ENCODE assay signal across 2 cellular contexts in the genomic region with DNA sequence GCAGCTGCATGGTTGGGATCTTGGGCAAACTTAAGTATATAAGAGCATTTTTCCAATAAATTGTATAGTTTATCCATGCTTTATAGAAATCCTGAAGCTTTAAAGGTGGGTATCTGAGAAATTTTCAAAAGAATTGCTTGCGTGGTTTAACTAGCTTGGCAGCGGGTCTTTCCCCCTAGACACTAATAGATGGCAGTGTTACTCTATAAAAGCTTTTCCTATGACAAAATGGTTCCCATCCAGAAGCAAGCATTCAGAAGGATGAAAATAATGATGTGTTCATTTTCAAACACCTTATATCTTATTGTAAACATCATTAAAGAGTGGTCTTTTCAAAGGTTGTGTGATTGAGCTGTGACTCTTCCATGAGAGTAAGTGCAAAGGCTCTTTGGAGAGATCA.
TF ChIP-seq lines count a peak whose summit lies in the region.

No MANE protein-coding gene starts in this region.

TF ChIP-seq in SK-N-SH, 30 proteins besides CTCF, POLR2A, EP300 and RAD21 (continued from another document):
- TF ChIP-seq, protein P1, sequence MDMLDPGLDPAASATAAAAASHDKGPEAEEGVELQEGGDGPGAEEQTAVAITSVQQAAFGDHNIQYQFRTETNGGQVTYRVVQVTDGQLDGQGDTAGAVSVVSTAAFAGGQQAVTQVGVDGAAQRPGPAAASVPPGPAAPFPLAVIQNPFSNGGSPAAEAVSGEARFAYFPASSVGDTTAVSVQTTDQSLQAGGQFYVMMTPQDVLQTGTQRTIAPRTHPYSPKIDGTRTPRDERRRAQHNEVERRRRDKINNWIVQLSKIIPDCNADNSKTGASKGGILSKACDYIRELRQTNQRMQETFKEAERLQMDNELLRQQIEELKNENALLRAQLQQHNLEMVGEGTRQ (IDR thresholded peaks at IDR 0.05; ENCODE audit: borderline replicate concordance, low read depth, low read length) = no peak
- TF ChIP-seq NFIC (IDR thresholded peaks at IDR 0.05; ENCODE audit: borderline replicate concordance) (no peak), SIN3A (IDR thresholded peaks at IDR 0.05; ENCODE audit: borderline replicate concordance, low read depth, low read length) (no peak), YY1 (IDR thresholded peaks at IDR 0.05; ENCODE audit: low read depth) (no peak), RCOR1 (IDR thresholded peaks at IDR 0.05; ENCODE audit: low read length) (no peak), NRF1 (IDR thresholded peaks at IDR 0.05; ENCODE audit: low read depth, low read length) (no peak), GABPA (IDR thresholded peaks at IDR 0.05; ENCODE audit: low read depth) (no peak), FOSL2 (IDR thresholded peaks at IDR 0.05; ENCODE audit: borderline replicate concordance, low read depth) (no peak), POLR2AphosphoS5 (IDR thresholded peaks at IDR 0.05; ENCODE audit: low read depth, low read length) (no peak), EZH2phosphoT487 (IDR thresholded peaks at IDR 0.05; ENCODE audit: borderline replicate concordance, low read depth) (no peak)
- TF ChIP-seq, protein P2, sequence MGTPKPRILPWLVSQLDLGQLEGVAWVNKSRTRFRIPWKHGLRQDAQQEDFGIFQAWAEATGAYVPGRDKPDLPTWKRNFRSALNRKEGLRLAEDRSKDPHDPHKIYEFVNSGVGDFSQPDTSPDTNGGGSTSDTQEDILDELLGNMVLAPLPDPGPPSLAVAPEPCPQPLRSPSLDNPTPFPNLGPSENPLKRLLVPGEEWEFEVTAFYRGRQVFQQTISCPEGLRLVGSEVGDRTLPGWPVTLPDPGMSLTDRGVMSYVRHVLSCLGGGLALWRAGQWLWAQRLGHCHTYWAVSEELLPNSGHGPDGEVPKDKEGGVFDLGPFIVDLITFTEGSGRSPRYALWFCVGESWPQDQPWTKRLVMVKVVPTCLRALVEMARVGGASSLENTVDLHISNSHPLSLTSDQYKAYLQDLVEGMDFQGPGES (IDR thresholded peaks at IDR 0.05; ENCODE audit: low read depth, low read length) = no peak
TF ChIP-seq in SK-N-SH: peak in this region for 0.

TF ChIP-seq in SK-N-SH treated with all-trans-retinoic acid at 6 μM for 48 hours, 23 proteins besides CTCF, POLR2A, EP300 and RAD21:
- TF ChIP-seq, protein P3, sequence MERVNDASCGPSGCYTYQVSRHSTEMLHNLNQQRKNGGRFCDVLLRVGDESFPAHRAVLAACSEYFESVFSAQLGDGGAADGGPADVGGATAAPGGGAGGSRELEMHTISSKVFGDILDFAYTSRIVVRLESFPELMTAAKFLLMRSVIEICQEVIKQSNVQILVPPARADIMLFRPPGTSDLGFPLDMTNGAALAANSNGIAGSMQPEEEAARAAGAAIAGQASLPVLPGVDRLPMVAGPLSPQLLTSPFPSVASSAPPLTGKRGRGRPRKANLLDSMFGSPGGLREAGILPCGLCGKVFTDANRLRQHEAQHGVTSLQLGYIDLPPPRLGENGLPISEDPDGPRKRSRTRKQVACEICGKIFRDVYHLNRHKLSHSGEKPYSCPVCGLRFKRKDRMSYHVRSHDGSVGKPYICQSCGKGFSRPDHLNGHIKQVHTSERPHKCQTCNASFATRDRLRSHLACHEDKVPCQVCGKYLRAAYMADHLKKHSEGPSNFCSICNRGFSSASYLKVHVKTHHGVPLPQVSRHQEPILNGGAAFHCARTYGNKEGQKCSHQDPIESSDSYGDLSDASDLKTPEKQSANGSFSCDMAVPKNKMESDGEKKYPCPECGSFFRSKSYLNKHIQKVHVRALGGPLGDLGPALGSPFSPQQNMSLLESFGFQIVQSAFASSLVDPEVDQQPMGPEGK (CRISPR knock-in tag; IDR thresholded peaks at IDR 0.05; ENCODE audit: borderline replicate concordance) = no peak
- no peak for TF ChIP-seq TOX (CRISPR knock-in tag; IDR thresholded peaks at IDR 0.05; ENCODE audit: borderline replicate concordance)
- TF ChIP-seq ZNF70 (CRISPR knock-in tag; IDR thresholded peaks at IDR 0.05) = no peak
- no peak for TF ChIP-seq ZFP3 (CRISPR knock-in tag; IDR thresholded peaks at IDR 0.05)
- no peak for TF ChIP-seq BACH2 (CRISPR knock-in tag; IDR thresholded peaks at IDR 0.05; ENCODE audit: borderline replicate concordance)
- no peak for TF ChIP-seq ISL1 (CRISPR knock-in tag; IDR thresholded peaks at IDR 0.05)
- no peak for TF ChIP-seq CSDC2 (CRISPR knock-in tag; IDR thresholded peaks at IDR 0.05)
- no peak for TF ChIP-seq ARNTL (CRISPR knock-in tag; IDR thresholded peaks at IDR 0.05; ENCODE audit: borderline replicate concordance, low read depth)
- TF ChIP-seq, protein P4, sequence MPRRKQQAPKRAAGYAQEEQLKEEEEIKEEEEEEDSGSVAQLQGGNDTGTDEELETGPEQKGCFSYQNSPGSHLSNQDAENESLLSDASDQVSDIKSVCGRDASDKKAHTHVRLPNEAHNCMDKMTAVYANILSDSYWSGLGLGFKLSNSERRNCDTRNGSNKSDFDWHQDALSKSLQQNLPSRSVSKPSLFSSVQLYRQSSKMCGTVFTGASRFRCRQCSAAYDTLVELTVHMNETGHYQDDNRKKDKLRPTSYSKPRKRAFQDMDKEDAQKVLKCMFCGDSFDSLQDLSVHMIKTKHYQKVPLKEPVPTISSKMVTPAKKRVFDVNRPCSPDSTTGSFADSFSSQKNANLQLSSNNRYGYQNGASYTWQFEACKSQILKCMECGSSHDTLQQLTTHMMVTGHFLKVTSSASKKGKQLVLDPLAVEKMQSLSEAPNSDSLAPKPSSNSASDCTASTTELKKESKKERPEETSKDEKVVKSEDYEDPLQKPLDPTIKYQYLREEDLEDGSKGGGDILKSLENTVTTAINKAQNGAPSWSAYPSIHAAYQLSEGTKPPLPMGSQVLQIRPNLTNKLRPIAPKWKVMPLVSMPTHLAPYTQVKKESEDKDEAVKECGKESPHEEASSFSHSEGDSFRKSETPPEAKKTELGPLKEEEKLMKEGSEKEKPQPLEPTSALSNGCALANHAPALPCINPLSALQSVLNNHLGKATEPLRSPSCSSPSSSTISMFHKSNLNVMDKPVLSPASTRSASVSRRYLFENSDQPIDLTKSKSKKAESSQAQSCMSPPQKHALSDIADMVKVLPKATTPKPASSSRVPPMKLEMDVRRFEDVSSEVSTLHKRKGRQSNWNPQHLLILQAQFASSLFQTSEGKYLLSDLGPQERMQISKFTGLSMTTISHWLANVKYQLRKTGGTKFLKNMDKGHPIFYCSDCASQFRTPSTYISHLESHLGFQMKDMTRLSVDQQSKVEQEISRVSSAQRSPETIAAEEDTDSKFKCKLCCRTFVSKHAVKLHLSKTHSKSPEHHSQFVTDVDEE (CRISPR knock-in tag; IDR thresholded peaks at IDR 0.05) = no peak
- no peak for TF ChIP-seq SNAI2 (CRISPR knock-in tag; IDR thresholded peaks at IDR 0.05)
- TF ChIP-seq ESRRG (CRISPR knock-in tag; IDR thresholded peaks at IDR 0.05) = no peak
- TF ChIP-seq, protein P5, sequence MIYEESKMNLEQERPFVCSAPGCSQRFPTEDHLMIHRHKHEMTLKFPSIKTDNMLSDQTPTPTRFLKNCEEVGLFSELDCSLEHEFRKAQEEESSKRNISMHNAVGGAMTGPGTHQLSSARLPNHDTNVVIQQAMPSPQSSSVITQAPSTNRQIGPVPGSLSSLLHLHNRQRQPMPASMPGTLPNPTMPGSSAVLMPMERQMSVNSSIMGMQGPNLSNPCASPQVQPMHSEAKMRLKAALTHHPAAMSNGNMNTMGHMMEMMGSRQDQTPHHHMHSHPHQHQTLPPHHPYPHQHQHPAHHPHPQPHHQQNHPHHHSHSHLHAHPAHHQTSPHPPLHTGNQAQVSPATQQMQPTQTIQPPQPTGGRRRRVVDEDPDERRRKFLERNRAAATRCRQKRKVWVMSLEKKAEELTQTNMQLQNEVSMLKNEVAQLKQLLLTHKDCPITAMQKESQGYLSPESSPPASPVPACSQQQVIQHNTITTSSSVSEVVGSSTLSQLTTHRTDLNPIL (CRISPR knock-in tag; IDR thresholded peaks at IDR 0.05; ENCODE audit: low read depth) = no peak
- no peak for TF ChIP-seq ZNF8 (CRISPR knock-in tag; IDR thresholded peaks at IDR 0.05)
- TF ChIP-seq, protein P6, sequence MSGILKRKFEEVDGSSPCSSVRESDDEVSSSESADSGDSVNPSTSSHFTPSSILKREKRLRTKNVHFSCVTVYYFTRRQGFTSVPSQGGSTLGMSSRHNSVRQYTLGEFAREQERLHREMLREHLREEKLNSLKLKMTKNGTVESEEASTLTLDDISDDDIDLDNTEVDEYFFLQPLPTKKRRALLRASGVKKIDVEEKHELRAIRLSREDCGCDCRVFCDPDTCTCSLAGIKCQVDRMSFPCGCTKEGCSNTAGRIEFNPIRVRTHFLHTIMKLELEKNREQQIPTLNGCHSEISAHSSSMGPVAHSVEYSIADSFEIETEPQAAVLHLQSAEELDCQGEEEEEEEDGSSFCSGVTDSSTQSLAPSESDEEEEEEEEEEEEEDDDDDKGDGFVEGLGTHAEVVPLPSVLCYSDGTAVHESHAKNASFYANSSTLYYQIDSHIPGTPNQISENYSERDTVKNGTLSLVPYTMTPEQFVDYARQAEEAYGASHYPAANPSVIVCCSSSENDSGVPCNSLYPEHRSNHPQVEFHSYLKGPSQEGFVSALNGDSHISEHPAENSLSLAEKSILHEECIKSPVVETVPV (CRISPR knock-in tag; IDR thresholded peaks at IDR 0.05) = no peak
- no peak for TF ChIP-seq ZFP30 (CRISPR knock-in tag; IDR thresholded peaks at IDR 0.05)
- TF ChIP-seq, protein P7, sequence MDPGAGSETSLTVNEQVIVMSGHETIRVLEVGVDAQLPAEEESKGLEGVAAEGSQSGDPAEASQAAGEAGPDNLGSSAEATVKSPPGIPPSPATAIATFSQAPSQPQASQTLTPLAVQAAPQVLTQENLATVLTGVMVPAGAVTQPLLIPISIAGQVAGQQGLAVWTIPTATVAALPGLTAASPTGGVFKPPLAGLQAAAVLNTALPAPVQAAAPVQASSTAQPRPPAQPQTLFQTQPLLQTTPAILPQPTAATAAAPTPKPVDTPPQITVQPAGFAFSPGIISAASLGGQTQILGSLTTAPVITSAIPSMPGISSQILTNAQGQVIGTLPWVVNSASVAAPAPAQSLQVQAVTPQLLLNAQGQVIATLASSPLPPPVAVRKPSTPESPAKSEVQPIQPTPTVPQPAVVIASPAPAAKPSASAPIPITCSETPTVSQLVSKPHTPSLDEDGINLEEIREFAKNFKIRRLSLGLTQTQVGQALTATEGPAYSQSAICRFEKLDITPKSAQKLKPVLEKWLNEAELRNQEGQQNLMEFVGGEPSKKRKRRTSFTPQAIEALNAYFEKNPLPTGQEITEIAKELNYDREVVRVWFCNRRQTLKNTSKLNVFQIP (CRISPR knock-in tag; IDR thresholded peaks at IDR 0.05; ENCODE audit: borderline replicate concordance, low read depth) = no peak
- TF ChIP-seq PPARA (CRISPR knock-in tag; IDR thresholded peaks at IDR 0.05; ENCODE audit: borderline replicate concordance) = no peak
TF ChIP-seq in SK-N-SH treated with all-trans-retinoic acid at 6 μM for 48 hours: peak in this region for 0.
